In genomic region chr6:117267766-117268534, GRCh38 we compare ENCODE assay signal across 17 cellular contexts. TPM values are rescaled to one million over a fixed set of nuclear protein-coding genes. Genes with fewer than 3 reads are reported as not detected.
DNase-seq lines count a peak whose midpoint lies in the region; ATAC-seq and TF ChIP-seq lines count a peak whose summit lies in the region.
"Had no signal": no experiment of that assay in that cellular context is flagged by ENCODE, and none has a peak within 500 bp of the region (broad histone marks: within the 10 kb centered on the region; RNA-seq: fewer than 3 reads in every experiment).

No MANE protein-coding gene starts in this region.

- DNase-seq in Karpas-422 (peak; percentile 54), endothelial cell (ENCODE audit: low spot score) (peak; percentile 57), gastrocnemius medialis (peak; percentile 34 to 64), amniotic stem cell (lab: John Stamatoyannopoulos, UW) (no peak), dorsolateral prefrontal cortex (no peak)
- no peak for DNase-seq in stimulated activated naive CD8-positive, alpha-beta T cell treated with anti-CD3 and anti-CD28 coated beads, Interleukin-15, amount 100 ng/mL, for 72 hours
- DNase-seq: activated T-cell treated with anti-CD3 and anti-CD28 coated beads for 4 hours, GM23248, NCI-H1694, NCI-H524 treated with DMSO at 0.1 percent for 48 hours, T-helper 17 cell had no signal

- TF ChIP-seq CTCF in GM12874 (IDR thresholded peaks at IDR 0.05; ENCODE audit: insufficient read depth, low read depth, low read length) (peak; percentile 36; the same call in 1 of the 2 replicates), endothelial cell (IDR thresholded peaks at IDR 0.05; ENCODE audit: unreplicated experiment) (peak; percentile 29), gastrocnemius medialis (IDR thresholded peaks at IDR 0.05 in 4 of 5, conservative IDR thresholded peaks at IDR 0.05 in 1 of 5) (peak; percentile 28 to 65 (median 49)), dorsolateral prefrontal cortex (IDR thresholded peaks at IDR 0.05 in 54 of 56, conservative IDR thresholded peaks at IDR 0.05 in 2 of 56; ENCODE audit: low read depth in 1 of 56, partially characterized antibody in 56 of 56) (no peak)

- H3K27ac Mint-ChIP-seq in endothelial cell (ENCODE audit: unreplicated experiment) = no peak overlapping the region
- no peak overlapping the region for H3K27ac Mint-ChIP-seq in stimulated activated naive CD8-positive, alpha-beta T cell treated with anti-CD3 and anti-CD28 coated beads, Interleukin-15, amount 100 ng/mL, for 72 hours
- H3K27ac Mint-ChIP-seq: CD14-positive monocyte, T-helper 17 cell had no signal

- no peak overlapping the region for H3K4me3 ChIP-seq in Karpas-422 (ENCODE audit: low read length)
- peak overlapping the region; percentile 36 to 91 (median 68) for H3K4me3 ChIP-seq in gastrocnemius medialis
- H3K4me3 ChIP-seq in dorsolateral prefrontal cortex = no peak overlapping the region
- H3K4me3 ChIP-seq: GM23248, thoracic aorta had no signal

- H3K27me3 Mint-ChIP-seq in endothelial cell (ENCODE audit: unreplicated experiment) = peaks cover 27% of the 10 kb centered on the region
- H3K27me3 Mint-ChIP-seq in stimulated activated naive CD8-positive, alpha-beta T cell treated with anti-CD3 and anti-CD28 coated beads, Interleukin-15, amount 100 ng/mL, for 72 hours = peaks cover 100% of the 10 kb centered on the region

- no peaks in the 10 kb centered on the region for H3K79me2 ChIP-seq in Karpas-422 (ENCODE audit: low read length)

- intact Hi-C loops in gastrocnemius medialis (cut with DNase I; ENCODE audit: low total_unique reads) (loop anchor here (2.0 to 10.0 kb wide), 4 partner anchors 34 to 1397 kb away; no protein-coding TSS in a partner anchor), dorsolateral prefrontal cortex (cut with DNase I) (no loop called here)

- no peaks in the 10 kb centered on the region for H3K4me1 ChIP-seq in Karpas-422 (ENCODE audit: low read length)
- peaks cover 18 to 35% of the 10 kb centered on the region in 2 donors for H3K4me1 ChIP-seq in gastrocnemius medialis

- no peak overlapping the region for H2AFZ ChIP-seq in Karpas-422 (ENCODE audit: low read length)
- H2AFZ ChIP-seq: GM23248 had no signal

- TF ChIP-seq POLR2A in gastrocnemius medialis (IDR thresholded peaks at IDR 0.05) = peak; percentile 23 to 59

- peaks cover 5% of the 10 kb centered on the region for H3K4me1 Mint-ChIP-seq in endothelial cell (ENCODE audit: unreplicated experiment)
- H3K4me1 Mint-ChIP-seq in stimulated activated naive CD8-positive, alpha-beta T cell treated with anti-CD3 and anti-CD28 coated beads, Interleukin-15, amount 100 ng/mL, for 72 hours = peaks cover 43% of the 10 kb centered on the region

- H3K36me3 ChIP-seq in Karpas-422 (ENCODE audit: insufficient read depth, low read length) (no peaks in the 10 kb centered on the region), gastrocnemius medialis (no peaks in the 10 kb centered on the region)
- H3K36me3 ChIP-seq: thoracic aorta had no signal

- H3K4me2 ChIP-seq in Karpas-422 (ENCODE audit: low read depth, low read length, poor library complexity, severe bottlenecking) = no peak overlapping the region
- H3K4me2 ChIP-seq: KMS-11 had no signal

- no peak overlapping the region for H3K4me3 Mint-ChIP-seq in endothelial cell (ENCODE audit: unreplicated experiment)
- no peak overlapping the region for H3K4me3 Mint-ChIP-seq in stimulated activated naive CD8-positive, alpha-beta T cell treated with anti-CD3 and anti-CD28 coated beads, Interleukin-15, amount 100 ng/mL, for 72 hours
- H3K4me3 Mint-ChIP-seq: central memory CD8-positive, alpha-beta T cell; T-helper 17 cell had no signal

- H3K9me2 ChIP-seq in Karpas-422 (replicated peaks; ENCODE audit: insufficient read depth, low read length) = no peaks in the 10 kb centered on the region

- no peaks in the 10 kb centered on the region for H3K27me3 ChIP-seq in Karpas-422 (ENCODE audit: low read length)
- H3K27me3 ChIP-seq in gastrocnemius medialis = peaks cover 0 to 4% (median 0%) of the 10 kb centered on the region in 3 donors
- peaks cover 35 to 100% (median 99%) of the 10 kb centered on the region in 45 donors for H3K27me3 ChIP-seq in dorsolateral prefrontal cortex

- H3K27ac ChIP-seq in Karpas-422 (ENCODE audit: low read length) (no peak overlapping the region), gastrocnemius medialis (peak overlapping the region; percentile 90 to 99 (median 97)), dorsolateral prefrontal cortex (no peak overlapping the region)
- H3K27ac ChIP-seq: GM23248, KMS-11, thoracic aorta had no signal

- no peaks in the 10 kb centered on the region for H4K20me1 ChIP-seq in Karpas-422 (ENCODE audit: insufficient read depth, low read depth, low read length)

- H3K9ac ChIP-seq in Karpas-422 (ENCODE audit: low read length) = no peak overlapping the region
- H3K9ac ChIP-seq: GM23248, KMS-11 had no signal

- H3K9me3 Mint-ChIP-seq in endothelial cell (ENCODE audit: unreplicated experiment) = no peaks in the 10 kb centered on the region
- peaks cover 0 to under 1% of the 10 kb centered on the region in 2 donors for H3K9me3 Mint-ChIP-seq in stimulated activated naive CD8-positive, alpha-beta T cell treated with anti-CD3 and anti-CD28 coated beads, Interleukin-15, amount 100 ng/mL, for 72 hours
- H3K9me3 Mint-ChIP-seq: central memory CD8-positive, alpha-beta T cell had no signal

- ATAC-seq in gastrocnemius medialis = peak; percentile 11 to 41
- no peak for ATAC-seq in stimulated activated naive CD8-positive, alpha-beta T cell treated with anti-CD3 and anti-CD28 coated beads, Interleukin-15, amount 100 ng/mL, for 72 hours
- ATAC-seq: T-helper 17 cell had no signal

- in situ Hi-C loops in gastrocnemius medialis (cut with MboI; ENCODE audit: low sequenced_read_pairs in 4 of 4) = loop anchor here in 1 of 4 donors (5.0 kb wide), 1 partner anchor 296 kb away; no protein-coding TSS in a partner anchor

- H3K9me3 ChIP-seq in Karpas-422 (ENCODE audit: low read length) = no peaks in the 10 kb centered on the region
- H3K9me3 ChIP-seq in gastrocnemius medialis = no peaks in the 10 kb centered on the region
- H3K9me3 ChIP-seq: thoracic aorta had no signal

- no peaks in the 10 kb centered on the region for H3K36me3 Mint-ChIP-seq in endothelial cell (ENCODE audit: low read depth, unreplicated experiment)

RNA-seq across cellular contexts. Expression of gene VGLL2, which starts 2.6 kb away (rescaled TPM):
- not detected in 2 replicates for total RNA-seq in Karpas-422 (2014; rRNA removed; shearing (Covaris generic); ENCODE audit: low replicate concordance)
- total RNA-seq in endothelial cell (ENCODE audit: unreplicated experiment) = 0.77 TPM
- total RNA-seq in gastrocnemius medialis = 10 to 100 TPM in 2 of 4 donors, 1 to 10 TPM in 2; 4.9 to 27.5 (median 10.1) TPM
- total RNA-seq in dorsolateral prefrontal cortex = under 1 TPM in 13 of 120 experiments, not detected in 107; 0.20 to 0.62 (median 0.30) TPM
- total RNA-seq: GM23248, mucosa of gallbladder, T-helper 17 cell, thoracic aorta had no signal

Comparison
In these comparisons a context has a peak if more than half of its experiments do, and no peak if none do; other contexts are left out.
1. CTCF ChIP-seq: peak in GM12874 (single experiment), endothelial cell (single experiment) and gastrocnemius medialis (5 of 5); none in dorsolateral prefrontal cortex (0 of 56).
2. DNase-seq: peak in Karpas-422 (single experiment), endothelial cell (single experiment) and gastrocnemius medialis (2 of 2); none in amniotic stem cell (single experiment), dorsolateral prefrontal cortex (0 of 10) and stimulated activated naive CD8-positive, alpha-beta T cell treated with anti-CD3 and anti-CD28 coated beads, Interleukin-15, amount 100 ng/mL, for 72 hours (0 of 2).
3. H3K27ac ChIP-seq: peak in gastrocnemius medialis (4 of 4); none in Karpas-422 (single experiment) and dorsolateral prefrontal cortex (0 of 59).
4. H3K4me3 ChIP-seq: peak in gastrocnemius medialis (4 of 4); none in Karpas-422 (single experiment) and dorsolateral prefrontal cortex (0 of 59).